In genomic region chr12:40646456-40646855, GRCh38 we compare ENCODE assay signal across 1 cellular context.
TF ChIP-seq lines count a peak whose summit lies in the region.

No MANE protein-coding gene starts in this region.

TF ChIP-seq in HepG2, 621 proteins besides CTCF, POLR2A, EP300 and RAD21:
- TF ChIP-seq ARID4A (CRISPR knock-in tag; IDR thresholded peaks at IDR 0.05; ENCODE audit: borderline replicate concordance) (no peak), PRDM15 (CRISPR knock-in tag; IDR thresholded peaks at IDR 0.05) (no peak), CHCHD3 (CRISPR knock-in tag; IDR thresholded peaks at IDR 0.05) (no peak), ARNTL (CRISPR knock-in tag; IDR thresholded peaks at IDR 0.05) (no peak), ZNF616 (CRISPR knock-in tag; IDR thresholded peaks at IDR 0.05; ENCODE audit: low read depth) (no peak), ZNF563 (CRISPR knock-in tag; IDR thresholded peaks at IDR 0.05) (no peak), ZNF225 (CRISPR knock-in tag; IDR thresholded peaks at IDR 0.05) (no peak), ZNF512B (CRISPR knock-in tag; IDR thresholded peaks at IDR 0.05; ENCODE audit: borderline replicate concordance) (no peak), NR3C1 (CRISPR knock-in tag; IDR thresholded peaks at IDR 0.05) (no peak), ZNF446 (CRISPR knock-in tag; IDR thresholded peaks at IDR 0.05) (no peak), NPAS2 (CRISPR knock-in tag; IDR thresholded peaks at IDR 0.05; ENCODE audit: borderline replicate concordance) (no peak), MAFK (conservative IDR thresholded peaks at IDR 0.05 in 1 of 2, IDR thresholded peaks at IDR 0.05 in 1 of 2; ENCODE audit: low read length in 2 of 2) (peak; percentile 17 to 67; a peak in 2 of 4 replicates), ZNF749 (CRISPR knock-in tag; IDR thresholded peaks at IDR 0.05; ENCODE audit: borderline replicate concordance) (no peak), MAFF (IDR thresholded peaks at IDR 0.05; ENCODE audit: low read depth, low read length) (0 out of 2 replicates have a peak, but pooled peaks have one; percentile 33), E2F1 (CRISPR knock-in tag; IDR thresholded peaks at IDR 0.05) (no peak)
